Comparison of ENCODE assay signal across 8 cellular contexts in genomic region chr4:123505077-123505456, GRCh38.
A peak's percentile ranks its signal among the peaks of the same experiment; 100 is the strongest.
DNase-seq lines count a peak whose midpoint lies in the region; ATAC-seq, FAIRE-seq and TF ChIP-seq lines count a peak whose summit lies in the region.

No MANE protein-coding gene starts in this region.

- H3F3A ChIP-seq in PC-9 (ENCODE audit: insufficient read depth, low read depth) = peaks cover 7% of the 10 kb centered on the region; the same call in 1 of the 2 replicates

- no peaks in the 10 kb centered on the region for H3K79me2 ChIP-seq in PC-9 (ENCODE audit: low read depth)

- FAIRE-seq in pancreas (lab: Jason Lieb, UNC) = no peak

- POLR2A ChIA-PET in PC-9 (lab: Charles Lee; ENCODE audit: unreplicated experiment) = interaction anchor here (0.6 kb wide), 1 partner anchor 104 kb away, joined by 5 read pairs; no protein-coding TSS in a partner anchor

- CTCF ChIA-PET in PC-9 (lab: Charles Lee) = no interaction called here

- H3K27ac ChIP-seq in PC-9 (no peak overlapping the region), pancreas (peak overlapping the region in 3 of 4 donors; percentile 62 to 78 (median 78))

- TF ChIP-seq CTCF in PC-9 (conservative IDR thresholded peaks at IDR 0.05) (no peak), fibroblast of pulmonary artery (IDR thresholded peaks at IDR 0.05; ENCODE audit: low read length, missing control alignments) (no peak), pancreas (IDR thresholded peaks at IDR 0.05) (no peak)

- BruUV-seq in PC-9 (replicated peaks; lab: Mats Ljungman, UMichigan) = no TSS peak

- WGBS in pancreas, 2 donors = 4 to 7% methylated on average over 11 of the region's 11 CpGs

- H3K9me2 ChIP-seq in PC-9 (ENCODE audit: insufficient read depth) = no peaks in the 10 kb centered on the region

- peak overlapping the region; percentile 64 for H3K4me3 ChIP-seq in PC-9
- H3K4me3 ChIP-seq in fibroblast of pulmonary artery (replicated peaks; ENCODE audit: low read depth, low read length) = peak overlapping the region; percentile 55
- peak overlapping the region in 3 of 4 donors; percentile 43 to 59 (median 58) for H3K4me3 ChIP-seq in pancreas

- H3K36me3 ChIP-seq in PC-9 (ENCODE audit: low read depth) (no peaks in the 10 kb centered on the region), pancreas (no peaks in the 10 kb centered on the region)

- H3K4me1 ChIP-seq in PC-9 (replicated peaks; ENCODE audit: insufficient read depth) (peaks cover 10% of the 10 kb centered on the region), pancreas (peaks cover 3 to 6% (median 3%) of the 10 kb centered on the region in 3 donors)

- no peaks in the 10 kb centered on the region for H3K27me3 ChIP-seq in PC-9 (ENCODE audit: insufficient read depth, low read depth)
- no peaks in the 10 kb centered on the region for H3K27me3 ChIP-seq in pancreas

- peak overlapping the region; percentile 92 for H2AFZ ChIP-seq in PC-9

- H4K20me1 ChIP-seq in PC-9 (ENCODE audit: insufficient read depth) = no peaks in the 10 kb centered on the region

- ATAC-seq in pancreas (peak; percentile 41 to 69 (median 65)), GM21717 (IDR thresholded peaks at IDR 0.05; ENCODE audit: unreplicated experiment) (no peak)

- DNase-seq in NCI-H510A treated with DMSO at 0.1 percent for 48 hours (lab: John Stamatoyannopoulos, UW) (peak; percentile 23), NCI-H510A (lab: John Stamatoyannopoulos, UW) (no peak), PC-9 (peak in 1 of 2 experiments; percentile 46), fibroblast of pulmonary artery (ENCODE audit: low read depth) (peak; percentile 55), pancreas (peak in 2 of 6 donors; percentile 16 to 20), GM19240 (ENCODE audit: insufficient read length, low spot score) (no peak), A172 (ENCODE audit: low spot score) (no peak)

- H3K4me2 ChIP-seq in PC-9 = peak overlapping the region; percentile 85

- H3K9me3 ChIP-seq in PC-9 (ENCODE audit: insufficient read depth, low read depth) (peaks cover 9% of the 10 kb centered on the region; the same call in 1 of the 2 replicates), pancreas (no peaks in the 10 kb centered on the region)

- intact Hi-C loops in PC-9 (cut with micrococcal nuclease; ENCODE audit: unreplicated experiment) (loop anchor here (1.0 kb wide), 1 partner anchor 26 kb away; no protein-coding TSS in a partner anchor), pancreas (cut with DNase I) (no loop called here)

Comparison
In these comparisons a context has a peak if more than half of its experiments do, and no peak if none do; other contexts are left out.
1. DNase-seq: peak in NCI-H510A treated with DMSO at 0.1 percent for 48 hours (single experiment) and fibroblast of pulmonary artery (single experiment); none in NCI-H510A (single experiment), GM19240 (single experiment) and A172 (single experiment).
2. Peak in every context shown above with its lines, with median percentiles within 50 percentile points of each other: H3K4me3 ChIP-seq.